ENCODE assay signal across 8 cellular contexts in the genomic region with DNA sequence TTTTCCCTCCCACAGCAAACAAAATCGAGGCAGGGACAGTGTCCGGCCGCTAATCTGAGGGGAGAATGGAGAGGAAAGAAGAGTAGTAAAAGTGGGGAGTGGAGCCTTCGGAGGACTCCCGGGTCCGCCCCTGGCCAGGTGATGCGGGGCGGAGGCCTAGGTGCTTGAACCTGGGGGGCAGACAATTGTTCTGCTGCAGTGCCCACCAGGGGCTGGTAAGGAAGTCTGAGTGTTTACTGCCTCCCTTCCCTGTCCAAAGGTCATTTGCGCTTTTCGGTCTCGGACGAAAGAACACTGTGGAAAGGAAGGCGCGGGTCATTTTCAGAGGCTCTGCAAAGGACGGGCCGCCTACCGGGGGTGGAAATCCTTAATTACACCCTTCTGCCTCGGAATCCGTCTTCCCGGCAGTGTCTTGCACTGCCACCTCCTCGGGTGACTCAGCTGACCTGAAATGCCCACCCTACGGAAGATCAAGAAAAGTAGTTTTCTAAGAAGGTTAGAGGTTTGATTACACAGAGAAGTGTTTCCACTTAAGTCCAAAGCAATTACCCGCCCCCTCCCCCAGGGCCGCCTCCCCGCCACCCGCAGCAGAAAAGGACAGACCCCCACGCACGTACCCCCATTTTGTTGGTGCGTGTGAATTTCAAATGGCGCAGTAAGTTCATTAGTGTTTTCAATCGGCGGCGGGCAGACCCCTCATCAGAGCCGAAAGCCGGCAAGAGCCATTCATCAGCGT.
DNase-seq lines count a peak whose midpoint lies in the region; ATAC-seq and TF ChIP-seq lines count a peak whose summit lies in the region.

No MANE protein-coding gene starts in this region.

- WGBS in esophagus squamous epithelium, 2 donors = 1% methylated on average over 29 of the region's 36 CpGs

- peak overlapping the region; percentile 70 for H3K4me3 Mint-ChIP-seq in CD8-positive, alpha-beta T cell

- DNase-seq in CD8-positive, alpha-beta T cell = no peak
- no peak for DNase-seq in NT2/D1 (ENCODE audit: low read depth, low spot score)
- DNase-seq in esophagus squamous epithelium (lab: John Stamatoyannopoulos, UW) = no peak
- no peak for DNase-seq in omental fat pad (ENCODE audit: low spot score)
- DNase-seq in cerebellar cortex (ENCODE audit: low spot score) = no peak
- DNase-seq in central memory CD4-positive, alpha-beta T cell = no peak

- H3K4me3 ChIP-seq in CD8-positive, alpha-beta T cell (ENCODE audit: low read depth, low read length) = no peak overlapping the region
- H3K4me3 ChIP-seq in NT2/D1 (ENCODE audit: insufficient read length, low read depth) = peak overlapping the region; percentile 69
- peak overlapping the region; percentile 47 to 73 (median 69) for H3K4me3 ChIP-seq in esophagus squamous epithelium

- TF ChIP-seq POLR2A in esophagus squamous epithelium (IDR thresholded peaks at IDR 0.05) = no peak

- peaks cover 6% of the 10 kb centered on the region for H3K27me3 ChIP-seq in CD8-positive, alpha-beta T cell (ENCODE audit: insufficient read depth, low read length)
- H3K27me3 ChIP-seq in NT2/D1 (ENCODE audit: insufficient read depth, insufficient read length) = no peaks in the 10 kb centered on the region
- peaks cover 0 to 99% (median 2%) of the 10 kb centered on the region in 4 donors for H3K27me3 ChIP-seq in esophagus squamous epithelium

- no peaks in the 10 kb centered on the region for H3K4me1 ChIP-seq in CD8-positive, alpha-beta T cell (ENCODE audit: insufficient read depth, low read length)
- peaks cover 2% of the 10 kb centered on the region for H3K4me1 ChIP-seq in NT2/D1 (ENCODE audit: insufficient read depth, insufficient read length)
- peaks cover 3 to 38% (median 18%) of the 10 kb centered on the region in 3 donors for H3K4me1 ChIP-seq in esophagus squamous epithelium

- no peaks in the 10 kb centered on the region for H3K36me3 Mint-ChIP-seq in CD8-positive, alpha-beta T cell

- H3K4me1 Mint-ChIP-seq in CD8-positive, alpha-beta T cell (ENCODE audit: low read depth) = peaks cover 16% of the 10 kb centered on the region

- no peaks in the 10 kb centered on the region for H3K9me3 ChIP-seq in CD8-positive, alpha-beta T cell (ENCODE audit: low read length)
- H3K9me3 ChIP-seq in NT2/D1 (ENCODE audit: insufficient read depth, low read length) (no peaks in the 10 kb centered on the region), esophagus squamous epithelium (no peaks in the 10 kb centered on the region)

- H3K27me3 Mint-ChIP-seq in CD8-positive, alpha-beta T cell (ENCODE audit: low read depth) = peaks cover 69% of the 10 kb centered on the region

- CTCF ChIA-PET in CD8-positive, alpha-beta T cell (lab: Charles Lee) = no interaction called here

- H3K9ac ChIP-seq in NT2/D1 (ENCODE audit: insufficient read length, low read depth) = peak overlapping the region; percentile 81

- H3K9me3 Mint-ChIP-seq in CD8-positive, alpha-beta T cell = no peaks in the 10 kb centered on the region

- no peaks in the 10 kb centered on the region for H3K36me3 ChIP-seq in CD8-positive, alpha-beta T cell (ENCODE audit: insufficient read depth, low read length)
- H3K36me3 ChIP-seq in NT2/D1 (ENCODE audit: insufficient read depth, insufficient read length, low read length) = peaks cover 14% of the 10 kb centered on the region
- H3K36me3 ChIP-seq in esophagus squamous epithelium = no peaks in the 10 kb centered on the region

- POLR2A ChIA-PET in CD8-positive, alpha-beta T cell (lab: Charles Lee) = no interaction called here

- ATAC-seq in CD8-positive, alpha-beta T cell = no peak
- ATAC-seq in omental fat pad (ENCODE audit: low FRiP score) (peak; percentile 43), HG02870 (IDR thresholded peaks at IDR 0.05; ENCODE audit: unreplicated experiment) (no peak), HG03469 (IDR thresholded peaks at IDR 0.05; ENCODE audit: unreplicated experiment) (no peak)

- H3K27ac ChIP-seq in CD8-positive, alpha-beta T cell (ENCODE audit: low read depth, low read length) = no peak overlapping the region
- no peak overlapping the region for H3K27ac ChIP-seq in esophagus squamous epithelium

- intact Hi-C loops in CD8-positive, alpha-beta T cell (cut with DNase I, micrococcal nuclease) = no loop called here
- intact Hi-C loops in esophagus squamous epithelium (cut with DNase I) = no loop called here

- no peak overlapping the region for H3K27ac Mint-ChIP-seq in CD8-positive, alpha-beta T cell

- TF ChIP-seq CTCF in CD8-positive, alpha-beta T cell (IDR thresholded peaks at IDR 0.05) = no peak
- TF ChIP-seq CTCF in esophagus squamous epithelium (IDR thresholded peaks at IDR 0.05) = no peak
- TF ChIP-seq CTCF in omental fat pad (IDR thresholded peaks at IDR 0.05) = no peak
